20 cellular contexts compared by ENCODE assay signal in the genomic region with DNA sequence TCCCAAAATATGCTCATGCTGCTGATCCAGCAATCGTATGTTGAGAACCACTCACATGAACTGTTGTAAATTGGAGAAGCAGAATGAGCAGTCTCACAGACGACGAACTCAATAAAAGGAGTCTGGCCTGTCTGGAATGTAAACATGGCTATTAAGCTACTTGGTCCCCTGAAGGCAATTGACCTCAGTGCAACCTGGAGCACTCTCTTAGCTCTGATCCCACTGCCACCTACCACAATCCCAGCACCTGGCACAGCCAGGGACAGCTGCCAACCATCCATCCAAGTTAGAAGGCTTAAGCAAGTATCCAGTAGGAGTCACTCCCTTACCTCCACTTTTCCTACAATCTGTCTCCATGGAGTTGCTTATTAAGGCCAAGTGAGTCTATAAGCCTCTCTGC.
DNase-seq lines count a peak whose midpoint lies in the region; ATAC-seq and TF ChIP-seq lines count a peak whose summit lies in the region.
"Had no signal": no experiment of that assay in that cellular context is flagged by ENCODE, and none has a peak within 500 bp of the region (broad histone marks: within the 10 kb centered on the region; RNA-seq: fewer than 3 reads in every experiment).

No MANE protein-coding gene starts in this region.

- H3K27ac Mint-ChIP-seq in activated T-cell treated with anti-CD3 and anti-CD28 coated beads, Interleukin-2, amount 50 U/mL, for 24 hours, result no peak overlapping the region
- H3K27ac Mint-ChIP-seq: activated B cell treated with CpG ODN at 0.5 μM for 24 hours; activated CD8-positive, alpha-beta T cell treated with anti-CD3 and anti-CD28 coated beads for 36 hours; dendritic cell treated with granulocyte-macrophage colony-stimulating factor and Interleukin-4, amounts not matched to agents 40 ng/mL and 50 ng/mL, for 4 days; T-helper 2 cell treated with Interferon-gamma antibody and Interleukin-4, amounts not matched to agents 5 μg/mL and 100 μg/mL, for 36 hours had no signal

- no peaks in the 10 kb centered on the region for H3K9me2 ChIP-seq in hepatocyte (replicated peaks; ENCODE audit: insufficient read depth)

- WGBS in hepatocyte (ENCODE audit: low lambda C conversion rate, missing lambda C conversion rate), result 14% methylated on average over 3 of the region's 3 CpGs
- 71 to 83% (median 76%) methylated on average over 3 of the region's 3 CpGs for WGBS in spleen, 5 donors

- no peaks in the 10 kb centered on the region for H3K27me3 ChIP-seq in hepatocyte
- H3K27me3 ChIP-seq in spleen (replicated peaks in 1 of 7), result no peaks in the 10 kb centered on the region
- H3K27me3 ChIP-seq: neutrophil, stomach had no signal

- H3K27me3 Mint-ChIP-seq in activated T-cell treated with anti-CD3 and anti-CD28 coated beads, Interleukin-2, amount 50 U/mL, for 24 hours, result no peaks in the 10 kb centered on the region
- H3K27me3 Mint-ChIP-seq: activated B cell treated with CpG ODN at 0.5 μM for 24 hours; activated CD8-positive, alpha-beta T cell treated with anti-CD3 and anti-CD28 coated beads for 36 hours; dendritic cell treated with granulocyte-macrophage colony-stimulating factor and Interleukin-4, amounts not matched to agents 40 ng/mL and 50 ng/mL, for 4 days had no signal

- H3K4me1 Mint-ChIP-seq in activated T-cell treated with anti-CD3 and anti-CD28 coated beads, Interleukin-2, amount 50 U/mL, for 24 hours (ENCODE audit: low read depth), result no peaks in the 10 kb centered on the region
- H3K4me1 Mint-ChIP-seq: activated B cell treated with CpG ODN at 0.5 μM for 24 hours had no signal

- H3K4me3 Mint-ChIP-seq in activated T-cell treated with anti-CD3 and anti-CD28 coated beads, Interleukin-2, amount 50 U/mL, for 24 hours, result no peak overlapping the region
- H3K4me3 Mint-ChIP-seq: activated B cell treated with CpG ODN at 0.5 μM for 24 hours; activated CD8-positive, alpha-beta T cell treated with anti-CD3 and anti-CD28 coated beads for 36 hours; dendritic cell treated with granulocyte-macrophage colony-stimulating factor and Interleukin-4, amounts not matched to agents 40 ng/mL and 50 ng/mL, for 4 days; T-helper 2 cell treated with Interferon-gamma antibody and Interleukin-4, amounts not matched to agents 5 μg/mL and 100 μg/mL, for 36 hours had no signal

- no peaks in the 10 kb centered on the region for H3K9me3 Mint-ChIP-seq in activated T-cell treated with anti-CD3 and anti-CD28 coated beads, Interleukin-2, amount 50 U/mL, for 24 hours
- H3K9me3 Mint-ChIP-seq: activated B cell treated with CpG ODN at 0.5 μM for 24 hours; activated CD8-positive, alpha-beta T cell treated with anti-CD3 and anti-CD28 coated beads for 36 hours; dendritic cell treated with granulocyte-macrophage colony-stimulating factor and Interleukin-4, amounts not matched to agents 40 ng/mL and 50 ng/mL, for 4 days; T-helper 2 cell treated with Interferon-gamma antibody and Interleukin-4, amounts not matched to agents 5 μg/mL and 100 μg/mL, for 36 hours had no signal

- H3K79me2 ChIP-seq in hepatocyte, result no peaks in the 10 kb centered on the region

- H3K36me3 Mint-ChIP-seq in activated T-cell treated with anti-CD3 and anti-CD28 coated beads, Interleukin-2, amount 50 U/mL, for 24 hours (ENCODE audit: low read depth), result no peaks in the 10 kb centered on the region

- TF ChIP-seq CTCF in hepatocyte (IDR thresholded peaks at IDR 0.05; ENCODE audit: poor library complexity) (no peak), spleen (IDR thresholded peaks at IDR 0.05 in 8 of 11, conservative IDR thresholded peaks at IDR 0.05 in 3 of 11) (no peak)

- H3K9me3 ChIP-seq in hepatocyte (ENCODE audit: low read depth) (no peaks in the 10 kb centered on the region), spleen (no peaks in the 10 kb centered on the region)
- H3K9me3 ChIP-seq: neutrophil, stomach had no signal

- peak; percentile 53 to 79 for DNase-seq in NCI-H524 (lab: John Stamatoyannopoulos, UW)
- no peak for DNase-seq in NCI-H524 treated with DMSO at 0.1 percent for 48 hours (lab: John Stamatoyannopoulos, UW)
- DNase-seq in NCI-H510A (lab: John Stamatoyannopoulos, UW), result peak; percentile 42
- peak; percentile 6 for DNase-seq in hepatocyte (ENCODE audit: low spot score)
- peak; percentile 21 for DNase-seq in spleen
- no peak for DNase-seq in activated T-cell treated with anti-CD3 and anti-CD28 coated beads, Interleukin-2, amount 50 U/mL, for 24 hours
- DNase-seq in activated CD4-positive, alpha-beta T cell treated with anti-CD3 and anti-CD28 coated beads for 1 hour, result no peak
- DNase-seq: activated B cell treated with CpG ODN at 0.5 μM for 24 hours; activated CD8-positive, alpha-beta T cell treated with anti-CD3 and anti-CD28 coated beads for 36 hours; activated naive CD4-positive, alpha-beta T cell; activated T-cell treated with anti-CD3 and anti-CD28 coated beads, Interleukin-2, amount 50 U/mL, for 1 hour; GF-D8; left ventricle myocardium superior; NCI-H2081 treated with DMSO at 0.1 percent for 48 hours; NCI-H82; stomach had no signal

- H3K4me1 ChIP-seq in hepatocyte (ENCODE audit: insufficient read depth) (peaks cover 5% of the 10 kb centered on the region), spleen (no peaks in the 10 kb centered on the region)
- H3K4me1 ChIP-seq: stomach had no signal

- intact Hi-C loops in spleen (cut with DNase I; ENCODE audit: low total_unique reads), result no loop called here

- no peak overlapping the region for H3K4me3 ChIP-seq in hepatocyte
- H3K4me3 ChIP-seq in spleen, result no peak overlapping the region
- H3K4me3 ChIP-seq: stomach had no signal

- no peak overlapping the region for H3K4me2 ChIP-seq in hepatocyte

- no peak for TF ChIP-seq POLR2A in spleen (IDR thresholded peaks at IDR 0.05)

- no peak overlapping the region for H3K27ac ChIP-seq in hepatocyte
- no peak overlapping the region for H3K27ac ChIP-seq in spleen
- H3K27ac ChIP-seq: neutrophil, stomach had no signal

- ATAC-seq in SK-N-SH treated with all-trans-retinoic acid at 6 μM for 48 hours, result no peak
- ATAC-seq: activated CD8-positive, alpha-beta T cell treated with anti-CD3 and anti-CD28 coated beads for 36 hours; left ventricle myocardium superior had no signal

- no peaks in the 10 kb centered on the region for H4K20me1 ChIP-seq in hepatocyte (ENCODE audit: insufficient read depth, poor library complexity, severe bottlenecking)

- H2AFZ ChIP-seq in hepatocyte, result no peak overlapping the region

- no peaks in the 10 kb centered on the region for H3K36me3 ChIP-seq in hepatocyte (replicated peaks; ENCODE audit: insufficient read depth, low read depth)
- H3K36me3 ChIP-seq in spleen, result no peaks in the 10 kb centered on the region
- H3K36me3 ChIP-seq: neutrophil, stomach had no signal

TF ChIP-seq in SK-N-SH treated with all-trans-retinoic acid at 6 μM for 48 hours, 23 proteins besides CTCF, POLR2A, EP300 and RAD21 (continues in another document):
- TF ChIP-seq PPARA (CRISPR knock-in tag; IDR thresholded peaks at IDR 0.05; ENCODE audit: borderline replicate concordance) (no peak), ZFP30 (CRISPR knock-in tag; IDR thresholded peaks at IDR 0.05) (no peak), CSDC2 (CRISPR knock-in tag; IDR thresholded peaks at IDR 0.05) (no peak), ARNTL (CRISPR knock-in tag; IDR thresholded peaks at IDR 0.05; ENCODE audit: borderline replicate concordance, low read depth) (no peak), ESRRG (CRISPR knock-in tag; IDR thresholded peaks at IDR 0.05) (no peak), ISL1 (CRISPR knock-in tag; IDR thresholded peaks at IDR 0.05) (no peak), PATZ1 (CRISPR knock-in tag; IDR thresholded peaks at IDR 0.05; ENCODE audit: borderline replicate concordance) (no peak), ZFP3 (CRISPR knock-in tag; IDR thresholded peaks at IDR 0.05) (no peak), ZNF8 (CRISPR knock-in tag; IDR thresholded peaks at IDR 0.05) (no peak), RARB (CRISPR knock-in tag; IDR thresholded peaks at IDR 0.05) (no peak)
- TF ChIP-seq, protein P1, sequence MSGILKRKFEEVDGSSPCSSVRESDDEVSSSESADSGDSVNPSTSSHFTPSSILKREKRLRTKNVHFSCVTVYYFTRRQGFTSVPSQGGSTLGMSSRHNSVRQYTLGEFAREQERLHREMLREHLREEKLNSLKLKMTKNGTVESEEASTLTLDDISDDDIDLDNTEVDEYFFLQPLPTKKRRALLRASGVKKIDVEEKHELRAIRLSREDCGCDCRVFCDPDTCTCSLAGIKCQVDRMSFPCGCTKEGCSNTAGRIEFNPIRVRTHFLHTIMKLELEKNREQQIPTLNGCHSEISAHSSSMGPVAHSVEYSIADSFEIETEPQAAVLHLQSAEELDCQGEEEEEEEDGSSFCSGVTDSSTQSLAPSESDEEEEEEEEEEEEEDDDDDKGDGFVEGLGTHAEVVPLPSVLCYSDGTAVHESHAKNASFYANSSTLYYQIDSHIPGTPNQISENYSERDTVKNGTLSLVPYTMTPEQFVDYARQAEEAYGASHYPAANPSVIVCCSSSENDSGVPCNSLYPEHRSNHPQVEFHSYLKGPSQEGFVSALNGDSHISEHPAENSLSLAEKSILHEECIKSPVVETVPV (CRISPR knock-in tag; IDR thresholded peaks at IDR 0.05), result no peak
- TF ChIP-seq, protein P2, sequence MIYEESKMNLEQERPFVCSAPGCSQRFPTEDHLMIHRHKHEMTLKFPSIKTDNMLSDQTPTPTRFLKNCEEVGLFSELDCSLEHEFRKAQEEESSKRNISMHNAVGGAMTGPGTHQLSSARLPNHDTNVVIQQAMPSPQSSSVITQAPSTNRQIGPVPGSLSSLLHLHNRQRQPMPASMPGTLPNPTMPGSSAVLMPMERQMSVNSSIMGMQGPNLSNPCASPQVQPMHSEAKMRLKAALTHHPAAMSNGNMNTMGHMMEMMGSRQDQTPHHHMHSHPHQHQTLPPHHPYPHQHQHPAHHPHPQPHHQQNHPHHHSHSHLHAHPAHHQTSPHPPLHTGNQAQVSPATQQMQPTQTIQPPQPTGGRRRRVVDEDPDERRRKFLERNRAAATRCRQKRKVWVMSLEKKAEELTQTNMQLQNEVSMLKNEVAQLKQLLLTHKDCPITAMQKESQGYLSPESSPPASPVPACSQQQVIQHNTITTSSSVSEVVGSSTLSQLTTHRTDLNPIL (CRISPR knock-in tag; IDR thresholded peaks at IDR 0.05; ENCODE audit: low read depth), result no peak

Comparison
In these comparisons a context has a peak if more than half of its experiments do, and no peak if none do; other contexts are left out.
1. DNase-seq: peak in NCI-H524 (2 of 2), NCI-H510A (single experiment), hepatocyte (single experiment) and spleen (single experiment); none in NCI-H524 treated with DMSO at 0.1 percent for 48 hours (single experiment), activated T-cell treated with anti-CD3 and anti-CD28 coated beads, Interleukin-2, amount 50 U/mL, for 24 hours (single experiment) and activated CD4-positive, alpha-beta T cell treated with anti-CD3 and anti-CD28 coated beads for 1 hour (single experiment).